Comparison of ENCODE assay signal across 11 cellular contexts in genomic region chr14:98177551-98177950, GRCh38.
DNase-seq lines count a peak whose midpoint lies in the region; ATAC-seq and TF ChIP-seq lines count a peak whose summit lies in the region.
"Had no signal": no experiment of that assay in that cellular context is flagged by ENCODE, and none has a peak within 500 bp of the region (broad histone marks: within the 10 kb centered on the region; RNA-seq: fewer than 3 reads in every experiment).

No MANE protein-coding gene starts in this region.

- no peak overlapping the region for H3K27ac ChIP-seq in breast epithelium
- H3K27ac ChIP-seq: heart right ventricle had no signal

- H3K4me3 ChIP-seq in breast epithelium (no peak overlapping the region), mucosa of descending colon (no peak overlapping the region)
- H3K4me3 ChIP-seq: heart right ventricle had no signal

- TF ChIP-seq POLR2A in breast epithelium (IDR thresholded peaks at IDR 0.05), result no peak

- peaks cover 2% of the 10 kb centered on the region for H3K36me3 Mint-ChIP-seq in activated naive CD4-positive, alpha-beta T cell treated with anti-CD3 and anti-CD28 coated beads, Interleukin-2, amount 50 U/mL, for 24 hours

- peak overlapping the region; percentile 98 for H3K27ac Mint-ChIP-seq in activated naive CD4-positive, alpha-beta T cell treated with anti-CD3 and anti-CD28 coated beads, Interleukin-2, amount 50 U/mL, for 24 hours

- peak; percentile 51 for ATAC-seq in GM18867 (IDR thresholded peaks at IDR 0.05; ENCODE audit: unreplicated experiment)
- no peak for ATAC-seq in GM21825 (IDR thresholded peaks at IDR 0.05; ENCODE audit: unreplicated experiment)
- no peak for ATAC-seq in mucosa of descending colon
- ATAC-seq in HG03571 (IDR thresholded peaks at IDR 0.05; ENCODE audit: unreplicated experiment), result no peak
- ATAC-seq: heart right ventricle, left lobe of liver had no signal

- no peaks in the 10 kb centered on the region for H3K27me3 Mint-ChIP-seq in activated naive CD4-positive, alpha-beta T cell treated with anti-CD3 and anti-CD28 coated beads, Interleukin-2, amount 50 U/mL, for 24 hours

- intact Hi-C loops in breast epithelium (cut with DNase I; ENCODE audit: low total_unique reads), result no loop called here
- intact Hi-C loops in mucosa of descending colon (cut with DNase I, micrococcal nuclease), result no loop called here

- H3K4me3 Mint-ChIP-seq in activated naive CD4-positive, alpha-beta T cell treated with anti-CD3 and anti-CD28 coated beads, Interleukin-2, amount 50 U/mL, for 24 hours, result peak overlapping the region; percentile 82

- H3K4me1 ChIP-seq in breast epithelium (no peaks in the 10 kb centered on the region), mucosa of descending colon (ENCODE audit: low read depth) (no peaks in the 10 kb centered on the region)
- H3K4me1 ChIP-seq: heart right ventricle had no signal

- H3K9me3 Mint-ChIP-seq in activated naive CD4-positive, alpha-beta T cell treated with anti-CD3 and anti-CD28 coated beads, Interleukin-2, amount 50 U/mL, for 24 hours, result no peaks in the 10 kb centered on the region

- H3K27me3 ChIP-seq in breast epithelium, result no peaks in the 10 kb centered on the region

- H3K4me1 Mint-ChIP-seq in activated naive CD4-positive, alpha-beta T cell treated with anti-CD3 and anti-CD28 coated beads, Interleukin-2, amount 50 U/mL, for 24 hours, result peaks cover 95% of the 10 kb centered on the region

- H3K9me3 ChIP-seq in breast epithelium (no peaks in the 10 kb centered on the region), mucosa of descending colon (no peaks in the 10 kb centered on the region)
- H3K9me3 ChIP-seq: heart right ventricle had no signal

- TF ChIP-seq CTCF in breast epithelium (IDR thresholded peaks at IDR 0.05) (no peak), mucosa of descending colon (IDR thresholded peaks at IDR 0.05) (no peak)

- H3K36me3 ChIP-seq in breast epithelium (no peaks in the 10 kb centered on the region), mucosa of descending colon (ENCODE audit: low read depth) (no peaks in the 10 kb centered on the region)
- H3K36me3 ChIP-seq: heart right ventricle had no signal

- peak; percentile 61 to 73 for DNase-seq in activated CD4-positive, alpha-beta T cell treated with anti-CD3 and anti-CD28 coated beads, Interleukin-2, amount 50 U/mL, for 4 hours
- DNase-seq in stimulated activated CD4-positive, alpha-beta T cell treated with anti-CD3 and anti-CD28 coated beads, TNF-alpha, amount 100 ng/mL, for 1 hour (ENCODE audit: low read depth in 3 of 3, low spot score in 1 of 3), result peak; percentile 41 to 54 (median 53)
- DNase-seq in breast epithelium (ENCODE audit: low spot score in 2 of 2), result no peak
- DNase-seq in mucosa of descending colon, result no peak
- DNase-seq: heart right ventricle, SW 1271 had no signal

Comparison
In these comparisons a context has a peak if more than half of its experiments do, and no peak if none do; other contexts are left out.
1. DNase-seq: peak in activated CD4-positive, alpha-beta T cell treated with anti-CD3 and anti-CD28 coated beads, Interleukin-2, amount 50 U/mL, for 4 hours (2 of 2) and stimulated activated CD4-positive, alpha-beta T cell treated with anti-CD3 and anti-CD28 coated beads, TNF-alpha, amount 100 ng/mL, for 1 hour (3 of 3); none in breast epithelium (0 of 2) and mucosa of descending colon (0 of 3).